ENCODE assay signal across 13 cellular contexts in genomic region chr20:7856756-7857155, GRCh38.
DNase-seq lines count a peak whose midpoint lies in the region; ATAC-seq and TF ChIP-seq lines count a peak whose summit lies in the region.
"Had no signal": no experiment of that assay in that cellular context is flagged by ENCODE, and none has a peak within 500 bp of the region (broad histone marks: within the 10 kb centered on the region; RNA-seq: fewer than 3 reads in every experiment).

No MANE protein-coding gene starts in this region.

- no peaks in the 10 kb centered on the region for H3K27me3 ChIP-seq in RWPE2 (ENCODE audit: insufficient read depth, poor library complexity, severe bottlenecking)
- H3K27me3 ChIP-seq in colonic mucosa: no peaks in the 10 kb centered on the region
- H3K27me3 ChIP-seq: gastrocnemius medialis had no signal

- peaks cover 48% of the 10 kb centered on the region for H3K4me1 ChIP-seq in RWPE2 (ENCODE audit: insufficient read depth, poor library complexity, severe bottlenecking)
- H3K4me1 ChIP-seq in colonic mucosa: no peaks in the 10 kb centered on the region
- H3K4me1 ChIP-seq: gastrocnemius medialis, left ventricle myocardium inferior had no signal

- ATAC-seq in RWPE2 (ENCODE audit: low read depth) (peak; percentile 94), HG02885 (IDR thresholded peaks at IDR 0.05; ENCODE audit: poor library complexity, unreplicated experiment) (no peak), HG02973 (IDR thresholded peaks at IDR 0.05; ENCODE audit: unreplicated experiment) (no peak)
- ATAC-seq: activated CD4-positive, CD25-positive, alpha-beta regulatory T cell treated with anti-CD3 and anti-CD28 coated beads, Interleukin-2, amount 50 U/mL, for 24 hours; gastrocnemius medialis had no signal

- H3K27ac ChIP-seq in RWPE2 (ENCODE audit: poor library complexity, severe bottlenecking) (peak overlapping the region; percentile 98), colonic mucosa (no peak overlapping the region)
- H3K27ac ChIP-seq: gastrocnemius medialis, left ventricle myocardium inferior, neutrophil had no signal

- H3K36me3 ChIP-seq in RWPE2 (ENCODE audit: low read depth) (no peaks in the 10 kb centered on the region), colonic mucosa (no peaks in the 10 kb centered on the region)
- H3K36me3 ChIP-seq: gastrocnemius medialis, left ventricle myocardium inferior, neutrophil had no signal

- no peaks in the 10 kb centered on the region for H3K9me3 ChIP-seq in RWPE2 (ENCODE audit: severe bottlenecking)
- H3K9me3 ChIP-seq in colonic mucosa: no peaks in the 10 kb centered on the region
- H3K9me3 ChIP-seq: gastrocnemius medialis, left ventricle myocardium inferior, neutrophil had no signal

- TF ChIP-seq CTCF in RWPE2 (IDR thresholded peaks at IDR 0.05; ENCODE audit: poor library complexity, severe bottlenecking): no peak
- TF ChIP-seq CTCF in colonic mucosa (IDR thresholded peaks at IDR 0.05): no peak

- intact Hi-C loops in colonic mucosa (cut with DNase I): no loop called here

- no peak overlapping the region for H3K9ac ChIP-seq in colonic mucosa (ENCODE audit: low read depth in 2 of 2, low read length in 2 of 2)

- H3K4me3 ChIP-seq in RWPE2 (ENCODE audit: severe bottlenecking): no peak overlapping the region
- H3K4me3 ChIP-seq in colonic mucosa: no peak overlapping the region
- H3K4me3 ChIP-seq: gastrocnemius medialis, left ventricle myocardium inferior had no signal

- peak; percentile 67 for DNase-seq in A172 (ENCODE audit: low spot score)
- peak; percentile 6 for DNase-seq in HK-2 (ENCODE audit: unreplicated experiment)
- peak; percentile 67 for DNase-seq in RWPE2 (ENCODE audit: low spot score)
- peak; percentile 17 for DNase-seq in fibroblast of peridontal ligament (ENCODE audit: extremely low read depth)
- no peak for DNase-seq in RPMI8226
- DNase-seq in colonic mucosa: no peak
- DNase-seq: caudate nucleus, gastrocnemius medialis, left ventricle myocardium inferior had no signal

Comparison
In these comparisons a context has a peak if more than half of its experiments do, and no peak if none do; other contexts are left out.
1. DNase-seq: peak in A172 (single experiment), HK-2 (single experiment), RWPE2 (single experiment) and fibroblast of peridontal ligament (single experiment); none in RPMI8226 (single experiment) and colonic mucosa (single experiment).